15 cellular contexts compared by ENCODE assay signal in genomic region chr1:78884685-78885452, GRCh38.
A peak's percentile ranks its signal among the peaks of the same experiment; 100 is the strongest.
DNase-seq lines count a peak whose midpoint lies in the region; ATAC-seq and TF ChIP-seq lines count a peak whose summit lies in the region.
"Had no signal": no experiment of that assay in that cellular context is flagged by ENCODE, and none has a peak within 500 bp of the region (broad histone marks: within the 10 kb centered on the region; RNA-seq: fewer than 3 reads in every experiment).

No MANE protein-coding gene starts in this region.

- dilution Hi-C loops in IMR-90 (cut with HindIII; ENCODE audit: low sequenced_read_pairs, unreplicated experiment): no loop called here

- no peaks in the 10 kb centered on the region for H3K27me3 Mint-ChIP-seq in neural progenitor cell (ENCODE audit: insufficient read depth, low read depth)

- H2AFZ ChIP-seq in IMR-90 (replicated peaks; ENCODE audit: low read length, poor library complexity): no peak overlapping the region
- H2AFZ ChIP-seq in neural progenitor cell (replicated peaks): peak overlapping the region; percentile 84

- POLR2A ChIA-PET in IMR-90 (lab: Charles Lee; ENCODE audit: unreplicated experiment): no interaction called here

- no peak overlapping the region for H2BK5ac ChIP-seq in IMR-90 (ENCODE audit: low read depth, low read length, poor library complexity, severe bottlenecking)

- H4K8ac ChIP-seq in IMR-90 (ENCODE audit: low read depth in 2 of 2, low read length in 2 of 2): no peak overlapping the region

- H3K36me3 ChIP-seq in IMR-90 (ENCODE audit: control insufficient read depth, insufficient read depth, low read length) (no peaks in the 10 kb centered on the region), neural progenitor cell (no peaks in the 10 kb centered on the region)
- H3K36me3 ChIP-seq: right atrium auricular region had no signal

- peaks cover 2% of the 10 kb centered on the region for H3F3A ChIP-seq in neural progenitor cell (ENCODE audit: low read depth)

- DNase-seq in EH (ENCODE audit: low read depth): peak; percentile 47
- peak; percentile 21 for DNase-seq in IMR-90
- peak; percentile 35 for DNase-seq in choroid plexus epithelial cell (ENCODE audit: low read depth)
- DNase-seq in neural progenitor cell (ENCODE audit: low spot score): peak; percentile 18
- DNase-seq in NCI-H146 (lab: John Stamatoyannopoulos, UW): no peak
- no peak for DNase-seq in nucleus accumbens (lab: John Stamatoyannopoulos, UW)
- DNase-seq in stimulated activated CD4-positive, alpha-beta T cell treated with anti-CD3 and anti-CD28 coated beads, Interleukin-12 subunit alpha, Interleukin-12 subunit beta, amount 100 ng/mL, for 4 hours: no peak
- DNase-seq: activated naive CD4-positive, alpha-beta T cell; cerebellar nuclear complex; MV-4-11; NCI-H2227 treated with DMSO at 0.1 percent for 48 hours had no signal

- no peak for TF ChIP-seq POLR2A in IMR-90 (IDR thresholded peaks at IDR 0.05; ENCODE audit: low read depth, low read length)

- no peak overlapping the region for H3K56ac ChIP-seq in IMR-90 (ENCODE audit: extremely low read depth, insufficient read depth, low read length)

- H4K5ac ChIP-seq in IMR-90 (ENCODE audit: low read depth, low read length): no peak overlapping the region

- CTCF ChIA-PET in IMR-90 (lab: Yijun Ruan, JAX): interaction anchor here (0.6 kb wide), 1 partner anchor 660 kb away, joined by 3 read pairs; no protein-coding TSS in a partner anchor

- H3K4me3 ChIP-seq in IMR-90 (ENCODE audit: insufficient read depth, low read depth, low read length): no peak overlapping the region
- no peak overlapping the region for H3K4me3 ChIP-seq in choroid plexus epithelial cell (ENCODE audit: low read depth, low read length)
- H3K4me3 ChIP-seq in neural progenitor cell: no peak overlapping the region
- H3K4me3 ChIP-seq: right atrium auricular region had no signal

- no peak overlapping the region for H3K4me3 Mint-ChIP-seq in neural progenitor cell
- H3K4me3 Mint-ChIP-seq: T-helper 1 cell treated with Interleukin-12 subunit alpha and Interleukin-12 subunit beta and Interleukin-4 antibody, amounts not matched to agents 30 μg/mL and 1 μg/mL, for 36 hours had no signal

- H2BK120ac ChIP-seq in IMR-90 (ENCODE audit: low read depth, low read length): no peak overlapping the region

- H3K18ac ChIP-seq in IMR-90 (ENCODE audit: low read depth, low read length): no peak overlapping the region

- H4K20me1 ChIP-seq in IMR-90 (ENCODE audit: insufficient read depth, low read length) (no peaks in the 10 kb centered on the region), neural progenitor cell (ENCODE audit: low read depth) (no peaks in the 10 kb centered on the region)

- no peaks in the 10 kb centered on the region for H3K79me2 ChIP-seq in neural progenitor cell (ENCODE audit: low read depth)

- no peak overlapping the region for H2BK20ac ChIP-seq in IMR-90 (ENCODE audit: low read depth, low read length)

- no peaks in the 10 kb centered on the region for H3K9me3 ChIP-seq in IMR-90 (ENCODE audit: control insufficient read depth, insufficient read depth, low read length)
- H3K9me3 ChIP-seq in neural progenitor cell (ENCODE audit: low read depth): no peaks in the 10 kb centered on the region
- H3K9me3 ChIP-seq: right atrium auricular region had no signal

- H3K9me3 Mint-ChIP-seq in neural progenitor cell: no peaks in the 10 kb centered on the region
- H3K9me3 Mint-ChIP-seq: T-helper 1 cell treated with Interleukin-12 subunit alpha and Interleukin-12 subunit beta and Interleukin-4 antibody, amounts not matched to agents 30 μg/mL and 1 μg/mL, for 36 hours had no signal

- H3K4me2 ChIP-seq in IMR-90 (ENCODE audit: low read depth, low read length) (peak overlapping the region; percentile 0), neural progenitor cell (peak overlapping the region; percentile 52)

- H3K9me1 ChIP-seq in IMR-90 (ENCODE audit: insufficient read depth, low read length): no peaks in the 10 kb centered on the region

- in situ Hi-C loops in IMR-90 (cut with MboI; ENCODE audit: low sequenced_read_pairs): no loop called here

- no peak overlapping the region for H4K91ac ChIP-seq in IMR-90 (ENCODE audit: insufficient read depth, low read depth, low read length)

- no peak overlapping the region for H2BK15ac ChIP-seq in IMR-90 (ENCODE audit: low read depth, low read length)

- WGBS in IMR-90 (ENCODE audit: extremely low coverage in 2 of 2, insufficient read length in 1 of 2), 2 experiments: no CpG with 5 or more reads among the region's 6 CpGs

- H3K27ac ChIP-seq in IMR-90 (ENCODE audit: insufficient read depth, low read length) (no peak overlapping the region), neural progenitor cell (no peak overlapping the region)
- H3K27ac ChIP-seq: C4-2B, right atrium auricular region had no signal

- no peaks in the 10 kb centered on the region for H3K36me3 Mint-ChIP-seq in neural progenitor cell

- no peak overlapping the region for H3K27ac Mint-ChIP-seq in neural progenitor cell
- H3K27ac Mint-ChIP-seq: T-helper 1 cell treated with Interleukin-12 subunit alpha and Interleukin-12 subunit beta and Interleukin-4 antibody, amounts not matched to agents 30 μg/mL and 1 μg/mL, for 36 hours had no signal

- H3K4me1 Mint-ChIP-seq in neural progenitor cell: peaks cover 5% of the 10 kb centered on the region

- peak; percentile 37 for ATAC-seq in IMR-90 (ENCODE audit: low read depth)
- ATAC-seq in HG02588 (IDR thresholded peaks at IDR 0.05; ENCODE audit: unreplicated experiment): no peak

- BruUV-seq in IMR-90 (replicated peaks; lab: Mats Ljungman, UMichigan): no TSS peak

- no peak overlapping the region for H3K14ac ChIP-seq in IMR-90 (replicated peaks; ENCODE audit: low read depth, low read length)

- H2AK5ac ChIP-seq in IMR-90 (ENCODE audit: low read depth, low read length): no peak overlapping the region

- H3K9ac ChIP-seq in IMR-90 (ENCODE audit: low read depth, low read length) (no peak overlapping the region), neural progenitor cell (no peak overlapping the region)

- no peak overlapping the region for H2AK9ac ChIP-seq in IMR-90 (replicated peaks; ENCODE audit: low read depth, low read length, poor library complexity)

- H3K23ac ChIP-seq in IMR-90 (ENCODE audit: low read depth, low read length): no peak overlapping the region

- no peak overlapping the region for H3K4ac ChIP-seq in IMR-90 (ENCODE audit: low read depth, low read length)

- H3K27me3 ChIP-seq in IMR-90 (ENCODE audit: control insufficient read depth, insufficient read depth, low read length) (no peaks in the 10 kb centered on the region), neural progenitor cell (no peaks in the 10 kb centered on the region)
- H3K27me3 ChIP-seq: right atrium auricular region had no signal

- TF ChIP-seq RAD21 in IMR-90 (IDR thresholded peaks at IDR 0.05; ENCODE audit: low read length): no peak

- intact Hi-C loops in IMR-90 (cut with micrococcal nuclease): no loop called here

- H3K4me1 ChIP-seq in IMR-90 (ENCODE audit: control insufficient read depth, insufficient read depth, low read length): peaks cover 5% of the 10 kb centered on the region
- peaks cover 14% of the 10 kb centered on the region for H3K4me1 ChIP-seq in neural progenitor cell

- H3K79me1 ChIP-seq in IMR-90 (ENCODE audit: low read depth in 1 of 2, low read length in 2 of 2): no peaks in the 10 kb centered on the region

- TF ChIP-seq CTCF in IMR-90 (conservative IDR thresholded peaks at IDR 0.05; ENCODE audit: low read depth, low read length) (no peak), choroid plexus epithelial cell (conservative IDR thresholded peaks at IDR 0.05; ENCODE audit: low read depth, low read length) (no peak), neural progenitor cell (IDR thresholded peaks at IDR 0.05) (no peak)

TF ChIP-seq in IMR-90, 13 proteins besides CTCF, POLR2A, EP300 and RAD21:
- TF ChIP-seq CEBPB (IDR thresholded peaks at IDR 0.05; ENCODE audit: low read depth, low read length) (no peak), FOS (IDR thresholded peaks at IDR 0.05; ENCODE audit: low read depth, low read length) (no peak), MAZ (IDR thresholded peaks at IDR 0.05; ENCODE audit: borderline replicate concordance, low read depth, low read length) (no peak), MXI1 (IDR thresholded peaks at IDR 0.05; ENCODE audit: borderline replicate concordance, low read depth, low read length) (no peak), MAFK (IDR thresholded peaks at IDR 0.05; ENCODE audit: low read depth, low read length) (no peak), BHLHE40 (IDR thresholded peaks at IDR 0.05; ENCODE audit: low read depth, low read length) (no peak), RFX5 (IDR thresholded peaks at IDR 0.05; ENCODE audit: low read depth, low read length) (no peak), CHD1 (IDR thresholded peaks at IDR 0.05; ENCODE audit: low read depth, low read length) (no peak), SMC3 (IDR thresholded peaks at IDR 0.05; ENCODE audit: low read depth, low read length) (no peak), NFE2L2 (IDR thresholded peaks at IDR 0.05; ENCODE audit: low read depth, low read length) (no peak), RCOR1 (IDR thresholded peaks at IDR 0.05; ENCODE audit: insufficient replicate concordance, low read length) (no peak)
- TF ChIP-seq, protein P1, sequence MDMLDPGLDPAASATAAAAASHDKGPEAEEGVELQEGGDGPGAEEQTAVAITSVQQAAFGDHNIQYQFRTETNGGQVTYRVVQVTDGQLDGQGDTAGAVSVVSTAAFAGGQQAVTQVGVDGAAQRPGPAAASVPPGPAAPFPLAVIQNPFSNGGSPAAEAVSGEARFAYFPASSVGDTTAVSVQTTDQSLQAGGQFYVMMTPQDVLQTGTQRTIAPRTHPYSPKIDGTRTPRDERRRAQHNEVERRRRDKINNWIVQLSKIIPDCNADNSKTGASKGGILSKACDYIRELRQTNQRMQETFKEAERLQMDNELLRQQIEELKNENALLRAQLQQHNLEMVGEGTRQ (IDR thresholded peaks at IDR 0.05; ENCODE audit: low read depth, low read length): no peak
- TF ChIP-seq, protein P2, sequence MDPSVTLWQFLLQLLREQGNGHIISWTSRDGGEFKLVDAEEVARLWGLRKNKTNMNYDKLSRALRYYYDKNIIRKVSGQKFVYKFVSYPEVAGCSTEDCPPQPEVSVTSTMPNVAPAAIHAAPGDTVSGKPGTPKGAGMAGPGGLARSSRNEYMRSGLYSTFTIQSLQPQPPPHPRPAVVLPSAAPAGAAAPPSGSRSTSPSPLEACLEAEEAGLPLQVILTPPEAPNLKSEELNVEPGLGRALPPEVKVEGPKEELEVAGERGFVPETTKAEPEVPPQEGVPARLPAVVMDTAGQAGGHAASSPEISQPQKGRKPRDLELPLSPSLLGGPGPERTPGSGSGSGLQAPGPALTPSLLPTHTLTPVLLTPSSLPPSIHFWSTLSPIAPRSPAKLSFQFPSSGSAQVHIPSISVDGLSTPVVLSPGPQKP (IDR thresholded peaks at IDR 0.05; ENCODE audit: borderline replicate concordance, low read depth, low read length): no peak

Comparison
In these comparisons a context has a peak if more than half of its experiments do, and no peak if none do; other contexts are left out.
1. DNase-seq: peak in EH (single experiment), IMR-90 (single experiment), choroid plexus epithelial cell (single experiment) and neural progenitor cell (single experiment); none in NCI-H146 (single experiment), nucleus accumbens (0 of 56) and stimulated activated CD4-positive, alpha-beta T cell treated with anti-CD3 and anti-CD28 coated beads, Interleukin-12 subunit alpha, Interleukin-12 subunit beta, amount 100 ng/mL, for 4 hours (single experiment).